Comparison of ENCODE assay signal across 22 cellular contexts in the genomic region with DNA sequence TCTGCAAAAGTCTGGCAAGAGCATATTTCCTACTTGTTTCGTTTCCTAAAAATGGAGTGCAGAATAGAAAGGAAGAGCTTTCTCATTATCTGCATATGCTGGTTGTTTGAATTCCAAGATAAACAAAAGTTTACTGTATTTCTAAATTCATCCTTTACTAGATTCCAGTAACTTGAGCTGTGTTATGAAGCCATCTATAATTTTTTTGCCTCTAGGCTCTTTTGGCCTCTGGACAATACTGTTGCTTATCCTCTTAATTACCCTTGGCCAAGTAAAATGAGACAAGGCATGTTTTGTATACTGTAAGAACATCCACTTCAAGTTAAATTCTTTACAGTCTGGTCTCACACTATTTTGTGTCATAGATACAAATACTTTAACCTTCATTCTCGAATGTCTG. TPM values are rescaled to one million over a fixed set of nuclear protein-coding genes. Genes with fewer than 3 reads are reported as not detected.
DNase-seq lines count a peak whose midpoint lies in the region; TF ChIP-seq lines count a peak whose summit lies in the region.
"Had no signal": no experiment of that assay in that cellular context is flagged by ENCODE, and none has a peak within 500 bp of the region (broad histone marks: within the 10 kb centered on the region; RNA-seq: fewer than 3 reads in every experiment).

No MANE protein-coding gene starts in this region.

- peaks cover 12% of the 10 kb centered on the region for H3K4me1 ChIP-seq in PC-9 (replicated peaks; ENCODE audit: insufficient read depth)
- H3K4me1 ChIP-seq: neural progenitor cell had no signal

- H3K9me2 ChIP-seq in PC-9 (ENCODE audit: insufficient read depth): no peaks in the 10 kb centered on the region

- POLR2A ChIA-PET in PC-9 (lab: Charles Lee; ENCODE audit: unreplicated experiment): interaction anchor here (0.5 kb wide), 1 partner anchor 632 kb away, joined by 8 read pairs; no protein-coding TSS in a partner anchor

- BruUV-seq in PC-9 (replicated peaks; lab: Mats Ljungman, UMichigan): no TSS peak

- H2AFZ ChIP-seq in PC-9: no peak overlapping the region
- H2AFZ ChIP-seq: neural progenitor cell had no signal

- 0 out of 2 replicates have a peak overlapping the region, but pooled peaks have one; percentile 6 for H3K4me2 ChIP-seq in PC-9
- H3K4me2 ChIP-seq: neural progenitor cell had no signal

- peak; percentile 18 for DNase-seq in NCI-H2196 (lab: John Stamatoyannopoulos, UW; ENCODE audit: unreplicated experiment)
- no peak for DNase-seq in NCI-H2196 treated with DMSO at 0.1 percent for 48 hours (lab: John Stamatoyannopoulos, UW; ENCODE audit: unreplicated experiment)
- no peak for DNase-seq in PC-9
- peak; percentile 85 for DNase-seq in fibroblast of gingiva (ENCODE audit: low read depth)
- peak; percentile 5 for DNase-seq in retinal pigment epithelial cell (ENCODE audit: low read depth)
- DNase-seq in DMS53 (lab: John Stamatoyannopoulos, UW): no peak
- no peak for DNase-seq in NCI-H69 (lab: John Stamatoyannopoulos, UW)
- DNase-seq in lower leg skin (ENCODE audit: low spot score in 2 of 2): no peak
- DNase-seq: activated CD4-positive, alpha-beta T cell treated with anti-CD3 and anti-CD28 coated beads, Interleukin-2, amount 10 ng/mL, durations not matched to agents 24 days and 14 days; activated naive CD4-positive, alpha-beta T cell treated with Interleukin-2 at 50 U/mL for 16 hours; activated T-cell treated with anti-CD3 and anti-CD28 coated beads, Interleukin-2, amount 50 U/mL, for 72 hours; BE2C; effector memory CD8-positive, alpha-beta T cell; glutamatergic neuron; NCI-H1092; NCI-H2081; NCI-H510A; sigmoid colon; WERI-Rb-1 had no signal

- H3K27ac ChIP-seq in PC-9: no peak overlapping the region
- H3K27ac ChIP-seq: esophagus muscularis mucosa, neural progenitor cell, RWPE1, sigmoid colon, WERI-Rb-1 had no signal

- 41 to 46% methylated on average over 2 of the region's 2 CpGs for WGBS in lower leg skin, 2 donors

- no peaks in the 10 kb centered on the region for H3K36me3 ChIP-seq in PC-9 (ENCODE audit: low read depth)
- H3K36me3 ChIP-seq: BE2C, esophagus muscularis mucosa, neural progenitor cell, sigmoid colon, WERI-Rb-1 had no signal

- TF ChIP-seq CTCF in PC-9 (conservative IDR thresholded peaks at IDR 0.05): no peak
- no peak for TF ChIP-seq CTCF in retinal pigment epithelial cell (conservative IDR thresholded peaks at IDR 0.05; ENCODE audit: low read depth, low read length)
- no peak for TF ChIP-seq CTCF in lower leg skin (IDR thresholded peaks at IDR 0.05)

- TF ChIP-seq POLR2A in lower leg skin (IDR thresholded peaks at IDR 0.05): no peak

- no peak overlapping the region for H3K4me3 ChIP-seq in PC-9
- no peak overlapping the region for H3K4me3 ChIP-seq in retinal pigment epithelial cell (ENCODE audit: low read length)
- no peak overlapping the region for H3K4me3 ChIP-seq in lower leg skin (ENCODE audit: low read depth, poor library complexity, severe bottlenecking)
- H3K4me3 ChIP-seq: esophagus muscularis mucosa, neural progenitor cell, sigmoid colon had no signal

- no peaks in the 10 kb centered on the region for H3K79me2 ChIP-seq in PC-9 (ENCODE audit: low read depth)

- intact Hi-C loops in PC-9 (cut with micrococcal nuclease; ENCODE audit: unreplicated experiment) (no loop called here), lower leg skin (cut with DNase I; ENCODE audit: low total_unique reads) (no loop called here)

- no peaks in the 10 kb centered on the region for H4K20me1 ChIP-seq in PC-9 (ENCODE audit: insufficient read depth)

- no peaks in the 10 kb centered on the region for H3K9me3 ChIP-seq in PC-9 (ENCODE audit: insufficient read depth, low read depth)
- H3K9me3 ChIP-seq: BE2C, esophagus muscularis mucosa, sigmoid colon had no signal

- peaks cover 11% of the 10 kb centered on the region; the same call in 1 of the 2 replicates for H3F3A ChIP-seq in PC-9 (ENCODE audit: insufficient read depth, low read depth)

- no peaks in the 10 kb centered on the region for H3K27me3 ChIP-seq in PC-9 (ENCODE audit: insufficient read depth, low read depth)
- H3K27me3 ChIP-seq: BE2C, esophagus muscularis mucosa, neural progenitor cell, sigmoid colon had no signal

- CTCF ChIA-PET in PC-9 (lab: Charles Lee): no interaction called here

RNA-seq across cellular contexts. Expression of gene HFM1, which starts 45.6 kb away (rescaled TPM):
- total RNA-seq in PC-9 (2021): not detected in 2 replicates
- total RNA-seq in lower leg skin: under 1 TPM in 3 of 4 donors, not detected in 1; 0.11 to 0.29 (median 0.22) TPM
- total RNA-seq: activated CD4-positive, alpha-beta T cell treated with anti-CD3 and anti-CD28 coated beads, Interleukin-2, amount 10 ng/mL, durations not matched to agents 24 days and 14 days; activated T-cell treated with anti-CD3 and anti-CD28 coated beads, Interleukin-2, amount 50 U/mL, for 72 hours had no signal

RNA-seq across cellular contexts. Expression of gene CDC7, which starts 50.4 kb away (rescaled TPM):
- total RNA-seq in PC-9 (2021): 11.5 and 13.1 TPM in 2 replicates
- total RNA-seq in lower leg skin: 1 to 10 TPM in 3 of 4 donors, under 1 TPM in 1; 0.80 to 1.1 (median 1.1) TPM

Comparison
In these comparisons a context has a peak if more than half of its experiments do, and no peak if none do; other contexts are left out.
1. DNase-seq: peak in NCI-H2196 (single experiment), fibroblast of gingiva (single experiment) and retinal pigment epithelial cell (single experiment); none in NCI-H2196 treated with DMSO at 0.1 percent for 48 hours (single experiment), PC-9 (0 of 2), DMS53 (single experiment), NCI-H69 (single experiment) and lower leg skin (0 of 2).